In the genomic region with DNA sequence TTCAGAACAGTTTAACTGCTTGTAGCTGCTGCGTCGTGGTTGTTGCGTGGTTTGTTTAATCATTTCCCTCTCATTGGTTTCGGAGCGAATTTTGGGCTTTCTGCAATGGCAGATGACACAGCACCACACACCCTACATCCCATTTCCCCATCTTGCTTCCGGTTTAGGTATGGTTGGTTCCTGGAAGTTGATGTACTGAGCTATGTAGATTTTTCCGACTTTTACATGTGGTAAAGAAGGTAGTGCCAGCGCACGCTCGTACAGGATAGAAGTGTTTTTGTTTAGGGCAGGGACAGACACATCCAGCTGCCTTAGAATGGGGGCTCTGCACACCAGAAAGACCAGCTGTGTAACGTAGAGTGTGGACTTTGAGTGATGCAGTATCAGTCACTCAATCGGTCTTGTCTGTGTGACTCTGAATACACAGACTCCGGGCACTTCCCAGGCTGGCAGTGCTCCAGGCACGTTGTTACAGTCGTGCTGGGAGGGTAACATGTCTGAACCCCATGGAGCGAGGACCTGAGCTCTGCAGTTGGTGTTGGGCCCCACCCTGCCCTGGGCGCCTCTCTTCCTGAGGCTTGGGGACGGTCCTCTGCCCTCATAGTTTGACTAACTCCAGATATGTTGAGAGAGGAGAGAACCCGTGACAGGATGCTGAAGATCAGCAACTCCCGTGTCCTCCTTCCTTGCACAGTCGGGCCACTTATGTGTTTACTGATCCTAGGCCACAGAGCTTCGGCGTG, we compare ENCODE assay signal across 10 cellular contexts.
A peak's percentile ranks its signal among the peaks of the same experiment; 100 is the strongest.
DNase-seq lines count a peak whose midpoint lies in the region; ATAC-seq and TF ChIP-seq lines count a peak whose summit lies in the region.
"Had no signal": no experiment of that assay in that cellular context is flagged by ENCODE, and none has a peak within 500 bp of the region (broad histone marks: within the 10 kb centered on the region; RNA-seq: fewer than 3 reads in every experiment).

No MANE protein-coding gene starts in this region.

- H3K4me1 Mint-ChIP-seq in endodermal cell = peaks cover 6% of the 10 kb centered on the region
- H3K4me1 Mint-ChIP-seq in type B pancreatic cell (ENCODE audit: unreplicated experiment) = peaks cover 14% of the 10 kb centered on the region

- H3K27me3 Mint-ChIP-seq in endodermal cell (ENCODE audit: insufficient read depth) (no peaks in the 10 kb centered on the region), type B pancreatic cell (no peaks in the 10 kb centered on the region)

- H3K36me3 ChIP-seq in RWPE2 (ENCODE audit: low read depth) (peaks cover 16% of the 10 kb centered on the region), endodermal cell (ENCODE audit: control insufficient read depth, insufficient read depth, low read length) (peaks cover 19% of the 10 kb centered on the region)

- peaks cover 14% of the 10 kb centered on the region for H3K36me3 Mint-ChIP-seq in endodermal cell (ENCODE audit: low read depth)
- H3K36me3 Mint-ChIP-seq in type B pancreatic cell = peaks cover 10% of the 10 kb centered on the region

- no peak for ATAC-seq in RWPE2 (ENCODE audit: low read depth)
- ATAC-seq in HG03565 (IDR thresholded peaks at IDR 0.05; ENCODE audit: unreplicated experiment) = no peak

- peak overlapping the region; percentile 74 for H3K27ac Mint-ChIP-seq in endodermal cell
- peak overlapping the region; percentile 96 for H3K27ac Mint-ChIP-seq in type B pancreatic cell

- H3K9me3 Mint-ChIP-seq in endodermal cell = no peaks in the 10 kb centered on the region
- peaks cover 5% of the 10 kb centered on the region for H3K9me3 Mint-ChIP-seq in type B pancreatic cell

- H3K4me3 Mint-ChIP-seq in endodermal cell = no peak overlapping the region
- peak overlapping the region; percentile 16 for H3K4me3 Mint-ChIP-seq in type B pancreatic cell

- H3K27me3 ChIP-seq in RWPE2 (ENCODE audit: insufficient read depth, poor library complexity, severe bottlenecking) (no peaks in the 10 kb centered on the region), endodermal cell (ENCODE audit: control insufficient read depth, insufficient read depth, low read length, poor library complexity, severe bottlenecking) (no peaks in the 10 kb centered on the region)
- H3K27me3 ChIP-seq: dorsolateral prefrontal cortex had no signal

- peak; percentile 16 for DNase-seq in activated T-cell treated with anti-CD3 and anti-CD28 coated beads, Interleukin-2, amount 50 U/mL, for 1 hour
- DNase-seq in activated T-cell treated with anti-CD3 and anti-CD28 coated beads for 4 hours = no peak
- peak; percentile 52 for DNase-seq in RWPE2 (ENCODE audit: low spot score)
- no peak for DNase-seq in endodermal cell
- no peak for DNase-seq in type B pancreatic cell (ENCODE audit: extremely low spot score, unreplicated experiment)
- no peak for DNase-seq in NCI-H1105 treated with DMSO at 0.1 percent for 48 hours (lab: John Stamatoyannopoulos, UW)
- no peak for DNase-seq in DMS53 (lab: John Stamatoyannopoulos, UW)
- DNase-seq: MM.1S had no signal

- no peak for TF ChIP-seq CTCF in RWPE2 (IDR thresholded peaks at IDR 0.05; ENCODE audit: poor library complexity, severe bottlenecking)
- no peak for TF ChIP-seq CTCF in endodermal cell (conservative IDR thresholded peaks at IDR 0.05)
- no peak for TF ChIP-seq CTCF in type B pancreatic cell (conservative IDR thresholded peaks at IDR 0.05)

- no peak overlapping the region for H3K9ac ChIP-seq in endodermal cell (ENCODE audit: extremely low read depth, low read length, poor library complexity, severe bottlenecking)

- 88 to 91% methylated on average over 17 to 23 of the region's 23 CpGs for WGBS in endodermal cell (ENCODE audit: insufficient coverage in 1 of 2, insufficient read length in 1 of 2), 2 experiments

- no peak overlapping the region for H3K27ac ChIP-seq in RWPE2 (ENCODE audit: poor library complexity, severe bottlenecking)
- no peak overlapping the region for H3K27ac ChIP-seq in endodermal cell (ENCODE audit: low read depth, low read length)

- peaks cover 10% of the 10 kb centered on the region for H3K4me1 ChIP-seq in RWPE2 (ENCODE audit: insufficient read depth, poor library complexity, severe bottlenecking)
- H3K4me1 ChIP-seq in endodermal cell (ENCODE audit: control insufficient read depth, insufficient read depth, low read length) = no peaks in the 10 kb centered on the region

- no peak overlapping the region for H3K4me3 ChIP-seq in RWPE2 (ENCODE audit: severe bottlenecking)
- H3K4me3 ChIP-seq in endodermal cell (ENCODE audit: low read length) = no peak overlapping the region

- H3K9me3 ChIP-seq in RWPE2 (ENCODE audit: severe bottlenecking) = no peaks in the 10 kb centered on the region
- no peaks in the 10 kb centered on the region for H3K9me3 ChIP-seq in endodermal cell (ENCODE audit: control insufficient read depth, low read length)

Comparison
In these comparisons a context has a peak if more than half of its experiments do, and no peak if none do; other contexts are left out.
1. DNase-seq: peak in activated T-cell treated with anti-CD3 and anti-CD28 coated beads, Interleukin-2, amount 50 U/mL, for 1 hour (single experiment) and RWPE2 (single experiment); none in activated T-cell treated with anti-CD3 and anti-CD28 coated beads for 4 hours (single experiment), endodermal cell (single experiment), type B pancreatic cell (single experiment), NCI-H1105 treated with DMSO at 0.1 percent for 48 hours (single experiment) and DMS53 (single experiment).